Comparison of ENCODE assay signal across 8 cellular contexts in the genomic region with DNA sequence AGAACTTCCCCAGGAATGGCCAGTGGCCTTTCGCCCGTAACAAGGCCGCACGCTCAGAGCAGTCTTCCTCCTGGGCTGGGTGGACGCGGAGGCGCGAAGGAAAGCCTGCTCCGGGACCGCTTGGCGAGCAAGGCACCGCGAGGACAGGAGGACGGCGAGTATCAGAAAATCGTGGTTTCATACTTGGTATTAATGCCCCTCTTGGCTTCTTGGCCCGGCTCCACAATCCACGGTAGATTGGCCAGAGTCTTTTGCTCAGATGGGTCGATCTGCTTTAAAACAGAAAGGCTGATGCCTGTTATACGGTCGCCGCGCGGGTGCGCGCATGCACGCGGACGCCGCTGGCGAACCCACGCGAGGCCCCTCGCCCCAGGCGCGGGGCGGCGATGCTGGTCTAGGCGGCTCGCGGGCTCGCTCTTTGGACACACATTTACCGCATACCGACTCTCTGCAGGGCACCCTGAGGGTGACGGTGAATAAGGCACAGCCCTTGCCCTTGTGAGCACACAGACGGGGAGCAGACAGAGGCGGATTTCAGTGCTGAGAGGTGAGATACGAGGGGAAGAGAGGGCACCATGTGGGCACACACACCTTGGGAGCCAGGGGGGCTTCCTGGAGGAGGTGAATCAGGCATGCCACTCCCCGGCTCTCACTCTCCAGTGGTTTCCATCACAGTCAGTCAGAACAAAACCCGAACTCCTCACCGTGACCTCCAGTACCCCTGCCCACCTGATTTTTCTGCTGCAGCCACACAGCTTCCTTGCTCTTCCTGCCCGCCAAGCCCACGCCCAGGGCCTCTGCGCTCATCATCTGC.
DNase-seq lines count a peak whose midpoint lies in the region; ATAC-seq and TF ChIP-seq lines count a peak whose summit lies in the region.

No MANE protein-coding gene starts in this region.

- WGBS in urinary bladder: 14% methylated on average over 54 of the region's 54 CpGs

- H3K9me3 ChIP-seq in mucosa of stomach (ENCODE audit: control insufficient read depth, low read length): no peaks in the 10 kb centered on the region

- H3K4me3 ChIP-seq in mucosa of stomach (ENCODE audit: low read length): peak overlapping the region; percentile 63
- peak overlapping the region; percentile 41 for H3K4me3 ChIP-seq in urinary bladder (ENCODE audit: low read depth, low read length)

- ATAC-seq in SK-N-SH treated with all-trans-retinoic acid at 6 μM for 48 hours: peak; percentile 59

- no peak overlapping the region for H3K27ac ChIP-seq in urinary bladder (ENCODE audit: low read depth)

- peak overlapping the region; percentile 55 for H3K9ac ChIP-seq in mucosa of stomach (ENCODE audit: low read length)

- peaks cover 6% of the 10 kb centered on the region for H3K4me1 ChIP-seq in mucosa of stomach (ENCODE audit: control insufficient read depth, insufficient read depth, low read length)
- H3K4me1 ChIP-seq in urinary bladder (ENCODE audit: insufficient read depth): no peaks in the 10 kb centered on the region

- no peaks in the 10 kb centered on the region for H3K36me3 ChIP-seq in mucosa of stomach (ENCODE audit: control insufficient read depth, insufficient read depth, low read length)
- H3K36me3 ChIP-seq in urinary bladder (ENCODE audit: insufficient read depth): no peaks in the 10 kb centered on the region

- DNase-seq in stimulated activated CD4-positive, alpha-beta T cell treated with anti-CD3 and anti-CD28 coated beads, Interleukin-12 subunit alpha, Interleukin-12 subunit beta, amount 100 ng/mL, for 4 hours: peak; percentile 12
- DNase-seq in stimulated activated CD4-positive, alpha-beta T cell treated with anti-CD3 and anti-CD28 coated beads, Interleukin-4, amount 100 ng/mL, for 4 hours: no peak
- DNase-seq in ecto neural progenitor cell (ENCODE audit: low spot score) (peak; percentile 65), HCEC 1CT (no peak), NCI-H226 (no peak)

- peaks cover 14% of the 10 kb centered on the region for H3K27me3 ChIP-seq in mucosa of stomach (ENCODE audit: control insufficient read depth, insufficient read depth, low read length)

TF ChIP-seq in SK-N-SH treated with all-trans-retinoic acid at 6 μM for 48 hours, 23 proteins besides CTCF, POLR2A, EP300 and RAD21:
- TF ChIP-seq ZNF8 (CRISPR knock-in tag; IDR thresholded peaks at IDR 0.05) (no peak), ZFP3 (CRISPR knock-in tag; IDR thresholded peaks at IDR 0.05) (no peak), OSR1 (CRISPR knock-in tag; IDR thresholded peaks at IDR 0.05) (no peak)
- TF ChIP-seq, protein P1, sequence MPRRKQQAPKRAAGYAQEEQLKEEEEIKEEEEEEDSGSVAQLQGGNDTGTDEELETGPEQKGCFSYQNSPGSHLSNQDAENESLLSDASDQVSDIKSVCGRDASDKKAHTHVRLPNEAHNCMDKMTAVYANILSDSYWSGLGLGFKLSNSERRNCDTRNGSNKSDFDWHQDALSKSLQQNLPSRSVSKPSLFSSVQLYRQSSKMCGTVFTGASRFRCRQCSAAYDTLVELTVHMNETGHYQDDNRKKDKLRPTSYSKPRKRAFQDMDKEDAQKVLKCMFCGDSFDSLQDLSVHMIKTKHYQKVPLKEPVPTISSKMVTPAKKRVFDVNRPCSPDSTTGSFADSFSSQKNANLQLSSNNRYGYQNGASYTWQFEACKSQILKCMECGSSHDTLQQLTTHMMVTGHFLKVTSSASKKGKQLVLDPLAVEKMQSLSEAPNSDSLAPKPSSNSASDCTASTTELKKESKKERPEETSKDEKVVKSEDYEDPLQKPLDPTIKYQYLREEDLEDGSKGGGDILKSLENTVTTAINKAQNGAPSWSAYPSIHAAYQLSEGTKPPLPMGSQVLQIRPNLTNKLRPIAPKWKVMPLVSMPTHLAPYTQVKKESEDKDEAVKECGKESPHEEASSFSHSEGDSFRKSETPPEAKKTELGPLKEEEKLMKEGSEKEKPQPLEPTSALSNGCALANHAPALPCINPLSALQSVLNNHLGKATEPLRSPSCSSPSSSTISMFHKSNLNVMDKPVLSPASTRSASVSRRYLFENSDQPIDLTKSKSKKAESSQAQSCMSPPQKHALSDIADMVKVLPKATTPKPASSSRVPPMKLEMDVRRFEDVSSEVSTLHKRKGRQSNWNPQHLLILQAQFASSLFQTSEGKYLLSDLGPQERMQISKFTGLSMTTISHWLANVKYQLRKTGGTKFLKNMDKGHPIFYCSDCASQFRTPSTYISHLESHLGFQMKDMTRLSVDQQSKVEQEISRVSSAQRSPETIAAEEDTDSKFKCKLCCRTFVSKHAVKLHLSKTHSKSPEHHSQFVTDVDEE (CRISPR knock-in tag; IDR thresholded peaks at IDR 0.05): no peak

Comparison
In these comparisons a context has a peak if more than half of its experiments do, and no peak if none do; other contexts are left out.
1. DNase-seq: peak in stimulated activated CD4-positive, alpha-beta T cell treated with anti-CD3 and anti-CD28 coated beads, Interleukin-12 subunit alpha, Interleukin-12 subunit beta, amount 100 ng/mL, for 4 hours (single experiment) and ecto neural progenitor cell (single experiment); none in stimulated activated CD4-positive, alpha-beta T cell treated with anti-CD3 and anti-CD28 coated beads, Interleukin-4, amount 100 ng/mL, for 4 hours (0 of 2), HCEC 1CT (single experiment) and NCI-H226 (single experiment).